9 cellular contexts compared by ENCODE assay signal in the genomic region with DNA sequence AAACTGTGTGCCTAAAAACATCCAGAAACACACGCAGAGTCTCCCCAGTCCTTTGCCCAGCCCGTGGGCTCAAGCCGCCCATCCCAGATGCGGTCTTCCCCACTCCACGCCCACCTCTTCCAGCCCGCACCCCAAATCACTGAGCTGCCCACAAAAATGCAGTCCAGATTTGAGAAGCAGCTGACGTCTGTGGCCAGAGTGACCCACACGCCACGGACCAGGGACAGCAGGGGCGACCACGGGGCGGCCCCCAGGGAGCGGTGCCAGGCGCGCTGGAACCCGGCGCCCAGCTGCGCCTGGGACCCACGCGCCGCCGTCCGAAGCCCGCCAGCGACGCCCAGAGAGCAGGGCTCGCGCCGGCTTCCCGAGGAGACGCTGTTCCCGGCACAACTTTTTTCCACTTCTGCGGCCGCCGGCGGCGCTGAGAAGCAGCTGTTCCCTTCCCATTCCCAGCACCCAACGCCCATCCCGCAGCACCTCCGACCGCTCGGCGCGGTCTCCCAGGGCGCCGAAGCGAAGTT. TPM values are rescaled to one million over a fixed set of nuclear protein-coding genes. Genes with fewer than 3 reads are reported as not detected.
DNase-seq lines count a peak whose midpoint lies in the region; ATAC-seq, FAIRE-seq and TF ChIP-seq lines count a peak whose summit lies in the region.
"Had no signal": no experiment of that assay in that cellular context is flagged by ENCODE, and none has a peak within 500 bp of the region (broad histone marks: within the 10 kb centered on the region; RNA-seq: fewer than 3 reads in every experiment).

No MANE protein-coding gene starts in this region.

- no peak for FAIRE-seq in urothelium cell line (lab: Jason Lieb, UNC)
- FAIRE-seq: TTC549 had no signal

- 3% methylated on average over 17 of the region's 47 CpGs for WGBS in SK-N-SH (ENCODE audit: low lambda C conversion rate)

- peak; percentile 42 for TF ChIP-seq RAD21 in SK-N-SH (IDR thresholded peaks at IDR 0.05; ENCODE audit: low read length)

- H3K36me3 ChIP-seq in SK-N-SH (replicated peaks in 1 of 2; ENCODE audit: control insufficient read depth in 1 of 2, insufficient read depth in 2 of 2, low read length in 1 of 2) (peaks cover 7 to 22% of the 10 kb centered on the region in 2 experiments), mucosa of rectum (ENCODE audit: control insufficient read depth in 2 of 2, insufficient read depth in 2 of 2, low read length in 2 of 2) (no peaks in the 10 kb centered on the region)

- peaks cover 12% of the 10 kb centered on the region for H3F3A ChIP-seq in SK-N-SH (replicated peaks; ENCODE audit: insufficient read depth)

- H2AFZ ChIP-seq in SK-N-SH (ENCODE audit: low read depth): no peak overlapping the region; the same call in 1 of the 2 replicates

- no peaks in the 10 kb centered on the region; the same call in 1 of the 2 replicates for H4K20me1 ChIP-seq in SK-N-SH (ENCODE audit: insufficient read depth)

- H3K4me3 ChIP-seq in SK-N-SH (ENCODE audit: low read depth in 2 of 2, low read length in 1 of 2): peak overlapping the region; percentile 89 to 90
- H3K4me3 ChIP-seq in epithelial cell of proximal tubule (ENCODE audit: low read depth, low read length): peak overlapping the region; percentile 67
- H3K4me3 ChIP-seq in mucosa of rectum (ENCODE audit: low read length in 2 of 2): peak overlapping the region; percentile 82 to 84

- DNase-seq in SK-N-SH: no peak
- DNase-seq in epithelial cell of proximal tubule (ENCODE audit: low read depth): no peak
- DNase-seq in urothelium cell line (ENCODE audit: low spot score): peak; percentile 54
- no peak for DNase-seq in NCI-H226

- H3K27ac ChIP-seq in C4-2B: peak overlapping the region; percentile 67
- peak overlapping the region; percentile 79 to 93 for H3K27ac ChIP-seq in SK-N-SH (ENCODE audit: low read depth in 2 of 2, low read length in 1 of 2)
- peak overlapping the region; percentile 84 to 92 for H3K27ac ChIP-seq in mucosa of rectum (ENCODE audit: low read depth in 2 of 2, low read length in 2 of 2)

- POLR2A ChIA-PET in SK-N-SH (lab: Yijun Ruan, JAX): interaction anchor here (1.0 to 1.2 kb wide), 2 partner anchors 21 to 336 kb away, joined by 3 to 4 read pairs; no protein-coding TSS in a partner anchor

- H3K79me2 ChIP-seq in SK-N-SH (ENCODE audit: insufficient read depth): peaks cover 52% of the 10 kb centered on the region

- ATAC-seq in GM19025 (IDR thresholded peaks at IDR 0.05; ENCODE audit: low read depth, unreplicated experiment) (peak; percentile 19), HG03280 (IDR thresholded peaks at IDR 0.05; ENCODE audit: unreplicated experiment) (peak; percentile 16)

- no peak for TF ChIP-seq EP300 in SK-N-SH (IDR thresholded peaks at IDR 0.05; ENCODE audit: borderline replicate concordance in 1 of 2, low read depth in 1 of 2, low read length in 1 of 2)

- H3K9me3 ChIP-seq in SK-N-SH: no peaks in the 10 kb centered on the region
- no peaks in the 10 kb centered on the region for H3K9me3 ChIP-seq in mucosa of rectum (ENCODE audit: control insufficient read depth in 2 of 2, low read length in 2 of 2)

- H3K9ac ChIP-seq in SK-N-SH (peak overlapping the region; percentile 97), mucosa of rectum (ENCODE audit: low read depth in 1 of 2, low read length in 2 of 2) (peak overlapping the region; percentile 77 to 86)

- peak overlapping the region; percentile 93 for H3K4me2 ChIP-seq in SK-N-SH

- no peaks in the 10 kb centered on the region for H3K27me3 ChIP-seq in SK-N-SH (ENCODE audit: insufficient read depth)
- no peaks in the 10 kb centered on the region for H3K27me3 ChIP-seq in mucosa of rectum (ENCODE audit: control insufficient read depth in 2 of 2, insufficient read depth in 2 of 2, low read length in 2 of 2)

- TF ChIP-seq CTCF in C4-2B (conservative IDR thresholded peaks at IDR 0.05): peak; percentile 43
- TF ChIP-seq CTCF in SK-N-SH (IDR thresholded peaks at IDR 0.05): no peak
- TF ChIP-seq CTCF in epithelial cell of proximal tubule (conservative IDR thresholded peaks at IDR 0.05; ENCODE audit: low read depth, low read length): peak; percentile 10

- H3K9me2 ChIP-seq in SK-N-SH: no peaks in the 10 kb centered on the region

- CTCF ChIA-PET in SK-N-SH (lab: Yijun Ruan, JAX): interaction anchor here (0.6 to 5.1 kb wide), 21 partner anchors 10 to 485 kb away, joined by 3 to 36 read pairs (median 4); a partner anchor contains a TSS

- H3K4me1 ChIP-seq in SK-N-SH (ENCODE audit: control insufficient read depth in 1 of 2, insufficient read depth in 2 of 2, low read depth in 1 of 2, low read length in 1 of 2): peaks cover 11 to 26% of the 10 kb centered on the region in 2 experiments
- peaks cover 18 to 25% of the 10 kb centered on the region in 2 donors for H3K4me1 ChIP-seq in mucosa of rectum (ENCODE audit: control insufficient read depth in 2 of 2, insufficient read depth in 2 of 2, low read length in 2 of 2)

TF ChIP-seq in SK-N-SH, 30 proteins besides CTCF, POLR2A, EP300 and RAD21:
- TF ChIP-seq, protein P1, sequence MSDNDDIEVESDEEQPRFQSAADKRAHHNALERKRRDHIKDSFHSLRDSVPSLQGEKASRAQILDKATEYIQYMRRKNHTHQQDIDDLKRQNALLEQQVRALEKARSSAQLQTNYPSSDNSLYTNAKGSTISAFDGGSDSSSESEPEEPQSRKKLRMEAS (IDR thresholded peaks at IDR 0.05; ENCODE audit: low read depth): peak; percentile 4; the same call in 1 of the 2 replicates
- TF ChIP-seq RCOR1 (IDR thresholded peaks at IDR 0.05; ENCODE audit: low read length): no peak

RNA-seq across cellular contexts. Expression of a gene that starts 0.7 kb away (rescaled TPM):
- polyA plus RNA-seq in SK-N-SH (2012; rRNA removed): 8.6 and 10.4 TPM in 2 replicates
- polyA plus RNA-seq in SK-N-SH (2012; cell fraction: cytosol; rRNA removed): 10.1 and 10.4 TPM in 2 replicates
- polyA plus RNA-seq in SK-N-SH (2012; cell fraction: nucleus; rRNA removed): 8.4 and 14.2 TPM in 2 replicates
- 14.4 and 15.3 TPM in 2 replicates for total RNA-seq in epithelial cell of proximal tubule
